Comparison of ENCODE assay signal across 10 cellular contexts in the genomic region with DNA sequence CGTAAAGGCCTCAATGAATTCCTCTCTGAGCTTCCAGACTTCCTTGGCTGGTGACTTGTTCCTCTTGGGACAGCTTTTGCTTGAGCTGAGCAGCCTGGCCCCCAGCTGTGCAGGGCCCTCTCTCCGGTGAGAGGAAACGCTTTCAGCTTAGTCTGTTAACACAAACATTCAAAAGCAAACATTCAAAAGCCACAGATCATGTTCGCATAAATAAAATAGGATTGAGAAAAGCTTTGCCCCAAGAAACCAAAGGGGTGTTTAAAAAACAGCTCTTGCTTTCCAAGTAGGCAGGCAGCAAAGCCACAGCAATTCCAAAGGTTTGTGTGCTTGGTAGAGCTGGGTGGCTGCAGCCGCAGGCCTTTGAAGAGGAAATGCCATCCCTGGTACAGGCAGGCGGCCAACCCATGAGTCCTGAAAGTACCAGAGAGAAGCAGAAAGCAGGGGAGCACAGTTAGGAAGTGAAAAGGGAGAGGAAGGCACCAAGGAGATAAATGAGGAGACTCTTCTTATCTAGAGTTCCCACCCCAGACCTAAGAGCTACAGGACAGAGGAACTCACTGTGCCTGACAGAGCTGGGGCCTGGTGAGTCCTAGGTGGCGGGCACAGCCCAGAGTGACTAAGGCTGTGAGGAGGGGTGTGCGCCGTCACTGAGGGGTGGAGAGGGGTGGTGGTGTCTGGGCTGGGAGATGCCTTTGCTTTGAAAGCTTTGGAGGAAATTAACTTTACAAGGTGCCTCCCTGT. TPM values are rescaled to one million over a fixed set of nuclear protein-coding genes. Genes with fewer than 3 reads are reported as not detected.
A peak's percentile ranks its signal among the peaks of the same experiment; 100 is the strongest.
DNase-seq lines count a peak whose midpoint lies in the region; ATAC-seq and TF ChIP-seq lines count a peak whose summit lies in the region.
"Had no signal": no experiment of that assay in that cellular context is flagged by ENCODE, and none has a peak within 500 bp of the region (broad histone marks: within the 10 kb centered on the region; RNA-seq: fewer than 3 reads in every experiment).

No MANE protein-coding gene starts in this region.

- CTCF ChIA-PET in MCF 10A (lab: Yijun Ruan, JAX), result interaction anchor here (0.6 to 3.3 kb wide), 5 partner anchors 10 to 321 kb away, joined by 3 to 11 read pairs (median 4); no protein-coding TSS in a partner anchor
- CTCF ChIA-PET in activated naive CD4-positive, alpha-beta T cell treated with anti-CD3 and anti-CD28 coated beads for 36 hours (lab: Charles Lee), result interaction anchor here (0.6 kb wide), 1 partner anchor 36 kb away, joined by 3 read pairs; no protein-coding TSS in a partner anchor
- CTCF ChIA-PET in T-cell (lab: Charles Lee), result interaction anchor here in 1 of 2 donors (0.6 kb wide), 1 partner anchor 1697 kb away, joined by 3 read pairs; no protein-coding TSS in a partner anchor

- BruUV-seq in MCF 10A (replicated peaks; lab: Mats Ljungman, UMichigan), result no TSS peak

- DNase-seq in NCI-H2081 (lab: John Stamatoyannopoulos, UW) (peak; percentile 29 to 49), NCI-H2081 treated with DMSO at 0.1 percent for 48 hours (lab: John Stamatoyannopoulos, UW) (no peak), MCF 10A (ENCODE audit: unreplicated experiment) (peak; percentile 68), left colon (peak; percentile 45 to 48), ureter (ENCODE audit: low spot score) (peak; percentile 58), T-cell (no peak)
- no peak for DNase-seq in activated naive CD4-positive, alpha-beta T cell treated with anti-CD3 and anti-CD28 coated beads for 36 hours
- DNase-seq in activated effector memory CD4-positive, alpha-beta T cell treated with Interleukin-2 at 50 U/mL for 16 hours, result no peak
- DNase-seq: activated naive CD8-positive, alpha-beta T cell treated with anti-CD3 and anti-CD28 coated beads, Interleukin-2, amount 10 ng/mL, durations not matched to agents 7 days and 5 days had no signal

- H3K4me3 Mint-ChIP-seq in MCF 10A (ENCODE audit: unreplicated experiment) (peak overlapping the region; percentile 24), T-cell (no peak overlapping the region)
- no peak overlapping the region for H3K4me3 Mint-ChIP-seq in activated naive CD4-positive, alpha-beta T cell treated with anti-CD3 and anti-CD28 coated beads for 36 hours
- H3K4me3 Mint-ChIP-seq: activated naive CD8-positive, alpha-beta T cell treated with anti-CD3 and anti-CD28 coated beads, Interleukin-2, amount 10 ng/mL, durations not matched to agents 7 days and 5 days; B cell had no signal

- H3K27ac Mint-ChIP-seq in MCF 10A (ENCODE audit: low read depth, unreplicated experiment) (peak overlapping the region; percentile 91), T-cell (no peak overlapping the region)
- H3K27ac Mint-ChIP-seq in activated naive CD4-positive, alpha-beta T cell treated with anti-CD3 and anti-CD28 coated beads for 36 hours, result no peak overlapping the region
- H3K27ac Mint-ChIP-seq: activated naive CD8-positive, alpha-beta T cell treated with anti-CD3 and anti-CD28 coated beads, Interleukin-2, amount 10 ng/mL, durations not matched to agents 7 days and 5 days; B cell had no signal

- H3K4me1 Mint-ChIP-seq in MCF 10A (ENCODE audit: insufficient read depth, unreplicated experiment) (peaks cover 12% of the 10 kb centered on the region), T-cell (no peaks in the 10 kb centered on the region)
- H3K4me1 Mint-ChIP-seq in activated naive CD4-positive, alpha-beta T cell treated with anti-CD3 and anti-CD28 coated beads for 36 hours (ENCODE audit: low read depth), result no peaks in the 10 kb centered on the region
- H3K4me1 Mint-ChIP-seq: activated naive CD8-positive, alpha-beta T cell treated with anti-CD3 and anti-CD28 coated beads, Interleukin-2, amount 10 ng/mL, durations not matched to agents 7 days and 5 days; B cell had no signal

- H3K9me3 Mint-ChIP-seq in MCF 10A (ENCODE audit: unreplicated experiment) (no peaks in the 10 kb centered on the region), T-cell (peaks cover 14 to 16% (median 15%) of the 10 kb centered on the region in 3 donors)
- peaks cover 3% of the 10 kb centered on the region for H3K9me3 Mint-ChIP-seq in activated naive CD4-positive, alpha-beta T cell treated with anti-CD3 and anti-CD28 coated beads for 36 hours

- ATAC-seq in left colon, result peak; percentile 83
- ATAC-seq in T-cell (replicated peaks in 1 of 4), result no peak

- TF ChIP-seq CTCF in MCF 10A (IDR thresholded peaks at IDR 0.05; ENCODE audit: unreplicated experiment), result no peak

- intact Hi-C loops in MCF 10A (cut with micrococcal nuclease), result loop anchor here (5.0 kb wide), 1 partner anchor 47 kb away; a partner anchor contains a TSS
- intact Hi-C loops in left colon (cut with DNase I, micrococcal nuclease), result no loop called here
- intact Hi-C loops in activated naive CD4-positive, alpha-beta T cell treated with anti-CD3 and anti-CD28 coated beads for 36 hours (cut with micrococcal nuclease), result no loop called here

- no peaks in the 10 kb centered on the region for H3K27me3 Mint-ChIP-seq in MCF 10A (ENCODE audit: insufficient read depth, unreplicated experiment)
- no peaks in the 10 kb centered on the region for H3K27me3 Mint-ChIP-seq in activated naive CD4-positive, alpha-beta T cell treated with anti-CD3 and anti-CD28 coated beads for 36 hours (ENCODE audit: low read depth)
- H3K27me3 Mint-ChIP-seq in T-cell, result no peaks in the 10 kb centered on the region
- H3K27me3 Mint-ChIP-seq: activated naive CD8-positive, alpha-beta T cell treated with anti-CD3 and anti-CD28 coated beads, Interleukin-2, amount 10 ng/mL, durations not matched to agents 7 days and 5 days; B cell had no signal

- H3K36me3 Mint-ChIP-seq in MCF 10A (ENCODE audit: insufficient read depth, unreplicated experiment), result no peaks in the 10 kb centered on the region
- H3K36me3 Mint-ChIP-seq in activated naive CD4-positive, alpha-beta T cell treated with anti-CD3 and anti-CD28 coated beads for 36 hours (ENCODE audit: low read depth), result peaks cover 63% of the 10 kb centered on the region
- H3K36me3 Mint-ChIP-seq in T-cell, result peaks cover 68% of the 10 kb centered on the region

- POLR2A ChIA-PET in MCF 10A (lab: Yijun Ruan, JAX) (interaction anchor here (0.6 to 2.8 kb wide), 6 partner anchors 17 to 665 kb away, joined by 3 to 16 read pairs (median 3); a partner anchor contains a TSS), T-cell (lab: Charles Lee) (no interaction called here)

RNA-seq across cellular contexts. Expression of a gene that starts 48.4 kb away (rescaled TPM):
- total RNA-seq in MCF 10A (2022), result 37.3 and 90.2 TPM in 2 replicates
- total RNA-seq in left colon, result 10 to 100 TPM; 18.0 to 18.5 TPM
- total RNA-seq in ureter, result 25.5 TPM
- not detected for total RNA-seq in activated naive CD4-positive, alpha-beta T cell treated with anti-CD3 and anti-CD28 coated beads for 36 hours
- 1 to 10 TPM in 2 of 5 donors, under 1 TPM in 1, not detected in 2; 0.70 to 1.2 (median 1.1) TPM for total RNA-seq in T-cell
- total RNA-seq: activated naive CD8-positive, alpha-beta T cell treated with anti-CD3 and anti-CD28 coated beads, Interleukin-2, amount 10 ng/mL, durations not matched to agents 7 days and 5 days; B cell had no signal

Comparison
In these comparisons a context has a peak if more than half of its experiments do, and no peak if none do; other contexts are left out.
1. DNase-seq: peak in NCI-H2081 (2 of 2), MCF 10A (single experiment), left colon (2 of 2) and ureter (single experiment); none in NCI-H2081 treated with DMSO at 0.1 percent for 48 hours (single experiment), activated naive CD4-positive, alpha-beta T cell treated with anti-CD3 and anti-CD28 coated beads for 36 hours (single experiment), activated effector memory CD4-positive, alpha-beta T cell treated with Interleukin-2 at 50 U/mL for 16 hours (single experiment) and T-cell (0 of 34).
2. RNA of a gene that starts 48.4 kb away (total RNA-seq): 37.3 to 90.2 TPM in MCF 10A, 25.5 TPM in ureter (single experiment) and 18.0 to 18.5 TPM in left colon; 0.70 to 1.2 TPM in T-cell and not detected in activated naive CD4-positive, alpha-beta T cell treated with anti-CD3 and anti-CD28 coated beads for 36 hours; every median in the first group is over 4 times any median in the second.